ENCODE assay signal across 27 cellular contexts in genomic region chr11:5767056-5767455, GRCh38. TPM values are rescaled to one million over a fixed set of nuclear protein-coding genes. Genes with fewer than 3 reads are reported as not detected.
"Had no signal": no experiment of that assay in that cellular context is flagged by ENCODE, and none has a peak within 500 bp of the region (broad histone marks: within the 10 kb centered on the region; RNA-seq: fewer than 3 reads in every experiment).

No MANE protein-coding gene starts in this region.

- H3K27ac ChIP-seq: dorsolateral prefrontal cortex, gastrocnemius medialis, heart right ventricle, left ventricle myocardium inferior, lower lobe of right lung, parathyroid adenoma, prostate gland, skin epidermis, vagina had no signal

- H3K4me1 ChIP-seq: gastrocnemius medialis, heart right ventricle, left ventricle myocardium inferior, lower lobe of right lung, parathyroid adenoma, prostate gland, vagina had no signal

- DNase-seq: cortex of kidney; dorsolateral prefrontal cortex; effector CD8-positive, alpha-beta T cell; gastrocnemius medialis; heart right ventricle; immature natural killer cell; kidney; left cardiac atrium; left ventricle myocardium inferior; lower lobe of right lung; naive B cell; nephron progenitor cell; stimulated activated CD4-positive, alpha-beta T cell treated with anti-CD3 and anti-CD28 coated beads, Interleukin-2, amount 100 ng/mL, for 24 hours; stimulated activated CD4-positive, alpha-beta T cell treated with anti-CD3 and anti-CD28 coated beads, Interleukin-4, amount 100 ng/mL, for 4 hours; stimulated activated naive CD4-positive, alpha-beta T cell treated with Interleukin-2 at 50 U/mL for 16 hours; trophoblast cell had no signal

- H3K9ac ChIP-seq: parathyroid adenoma had no signal

- H3K79me2 ChIP-seq: parathyroid adenoma had no signal

- H2AFZ ChIP-seq: parathyroid adenoma had no signal

- H3K4me3 ChIP-seq: dorsolateral prefrontal cortex, gastrocnemius medialis, heart right ventricle, left ventricle myocardium inferior, lower lobe of right lung, prostate gland, skin epidermis, vagina had no signal

- H3K36me3 ChIP-seq: gastrocnemius medialis, heart right ventricle, left ventricle myocardium inferior, lower lobe of right lung, prostate gland, vagina had no signal

- H3K27me3 ChIP-seq: dorsolateral prefrontal cortex, gastrocnemius medialis, heart right ventricle, vagina had no signal

- H3K9me3 ChIP-seq: gastrocnemius medialis, heart right ventricle, left ventricle myocardium inferior, lower lobe of right lung, prostate gland, vagina had no signal

RNA-seq across cellular contexts. Expression of gene OR52N4, which starts 13.0 kb away (rescaled TPM):
- total RNA-seq: esophagus mucosa, fibroblast of villous mesenchyme, gastrocnemius medialis, left cardiac atrium, left ventricle myocardium inferior, lower lobe of right lung, mesothelial cell of epicardium, prostate gland, renal cortical epithelial cell, vagina had no signal
- polyA plus RNA-seq: heart right ventricle, immature natural killer cell had no signal

RNA-seq across cellular contexts. Expression of gene OR52N5, which starts 16.1 kb away (rescaled TPM):
- total RNA-seq: esophagus mucosa, gastrocnemius medialis, kidney, left cardiac atrium, left ventricle myocardium inferior, lower lobe of right lung, mesothelial cell of epicardium, prostate gland, renal cortical epithelial cell, sciatic nerve, vagina had no signal
- polyA plus RNA-seq: heart right ventricle, immature natural killer cell had no signal

RNA-seq across cellular contexts. Expression of gene OR52N1, which starts 24.0 kb away (rescaled TPM):
- total RNA-seq: esophagus mucosa, gastrocnemius medialis, kidney, left cardiac atrium, left ventricle myocardium inferior, lower lobe of right lung, mesothelial cell of epicardium, prostate gland, renal cortical epithelial cell, vagina had no signal
- polyA plus RNA-seq: heart right ventricle, immature natural killer cell, thymus had no signal

RNA-seq across cellular contexts. Expression of gene OR56B1, which starts 30.8 kb away (rescaled TPM):
- total RNA-seq: esophagus mucosa, fibroblast of villous mesenchyme, gastrocnemius medialis, heart right ventricle, left cardiac atrium, left ventricle myocardium inferior, lower lobe of right lung, prostate gland, renal cortical epithelial cell, vagina had no signal
- polyA plus RNA-seq: heart right ventricle had no signal

RNA-seq across cellular contexts. Expression of gene OR52N2, which starts 41.7 kb away (rescaled TPM):
- total RNA-seq: esophagus mucosa, fibroblast of villous mesenchyme, gastrocnemius medialis, heart right ventricle, kidney, left cardiac atrium, left ventricle myocardium inferior, lower lobe of right lung, mesothelial cell of epicardium, omental fat pad, prostate gland, renal cortical epithelial cell, sciatic nerve, vagina had no signal
- polyA plus RNA-seq: heart right ventricle, immature natural killer cell had no signal
